Comparison of ENCODE assay signal across 13 cellular contexts in genomic region chr2:163401481-163401880, GRCh38.
DNase-seq lines count a peak whose midpoint lies in the region; ATAC-seq, FAIRE-seq and TF ChIP-seq lines count a peak whose summit lies in the region.
"Had no signal": no experiment of that assay in that cellular context is flagged by ENCODE, and none has a peak within 500 bp of the region (broad histone marks: within the 10 kb centered on the region; RNA-seq: fewer than 3 reads in every experiment).

No MANE protein-coding gene starts in this region.

- intact Hi-C loops in right cardiac atrium (cut with DNase I), result no loop called here
- intact Hi-C loops in Right ventricle myocardium inferior (cut with DNase I), result no loop called here
- intact Hi-C loops in colonic mucosa (cut with DNase I), result no loop called here

- no peak for FAIRE-seq in urothelium cell line (lab: Jason Lieb, UNC)

- no peak overlapping the region for H3K4me3 ChIP-seq in right cardiac atrium (ENCODE audit: low read length)
- H3K4me3 ChIP-seq in adipocyte (ENCODE audit: low read length), result no peak overlapping the region
- H3K4me3 ChIP-seq in fibroblast of pulmonary artery (replicated peaks; ENCODE audit: low read depth, low read length), result no peak overlapping the region
- H3K4me3 ChIP-seq in colonic mucosa, result no peak overlapping the region
- H3K4me3 ChIP-seq: ovary had no signal

- H3K27me3 ChIP-seq in right cardiac atrium (ENCODE audit: control insufficient read depth, insufficient read depth), result no peaks in the 10 kb centered on the region
- no peaks in the 10 kb centered on the region for H3K27me3 ChIP-seq in adipocyte (replicated peaks; ENCODE audit: control insufficient read depth, insufficient read depth, low read length)
- H3K27me3 ChIP-seq in colonic mucosa, result no peaks in the 10 kb centered on the region
- H3K27me3 ChIP-seq: ovary had no signal

- peak in 2 of 3 donors; percentile 26 to 35 for DNase-seq in right cardiac atrium
- no peak for DNase-seq in Right ventricle myocardium inferior (ENCODE audit: missing footprints)
- DNase-seq in adipocyte (ENCODE audit: low read depth), result peak; percentile 5
- peak; percentile 67 for DNase-seq in fibroblast of pulmonary artery (ENCODE audit: low read depth)
- DNase-seq in urothelium cell line (ENCODE audit: low spot score), result peak; percentile 25
- DNase-seq in colonic mucosa, result no peak
- DNase-seq: activated naive CD4-positive, alpha-beta T cell treated with anti-CD3 and anti-CD28 coated beads for 36 hours; NCI-H1417; NCI-H345; WERI-Rb-1 had no signal

- H3K9ac ChIP-seq in adipocyte (ENCODE audit: low read length) (no peak overlapping the region), colonic mucosa (ENCODE audit: low read depth in 2 of 2, low read length in 2 of 2) (no peak overlapping the region)

- H3K9me3 ChIP-seq in right cardiac atrium (ENCODE audit: control insufficient read depth, low read length) (no peaks in the 10 kb centered on the region), adipocyte (ENCODE audit: control insufficient read depth, low read length) (no peaks in the 10 kb centered on the region), colonic mucosa (no peaks in the 10 kb centered on the region)
- H3K9me3 ChIP-seq: ovary had no signal

- ATAC-seq in right cardiac atrium (no peak), Right ventricle myocardium inferior (no peak), HG02763 (IDR thresholded peaks at IDR 0.05; ENCODE audit: unreplicated experiment) (no peak), HG02798 (IDR thresholded peaks at IDR 0.05; ENCODE audit: poor library complexity, unreplicated experiment) (no peak)

- TF ChIP-seq CTCF in fibroblast of pulmonary artery (IDR thresholded peaks at IDR 0.05; ENCODE audit: low read length, missing control alignments) (no peak), colonic mucosa (IDR thresholded peaks at IDR 0.05) (no peak)

- H3K36me3 ChIP-seq in adipocyte (ENCODE audit: control insufficient read depth, insufficient read depth, low read length, severe bottlenecking), result no peaks in the 10 kb centered on the region
- H3K36me3 ChIP-seq in colonic mucosa, result no peaks in the 10 kb centered on the region
- H3K36me3 ChIP-seq: ovary, WERI-Rb-1 had no signal

- H3K27ac ChIP-seq in right cardiac atrium (ENCODE audit: low read length) (no peak overlapping the region), colonic mucosa (no peak overlapping the region)
- H3K27ac ChIP-seq: ovary, WERI-Rb-1 had no signal

- H3K4me1 ChIP-seq in right cardiac atrium (ENCODE audit: control insufficient read depth, insufficient read depth, low read length), result no peaks in the 10 kb centered on the region
- H3K4me1 ChIP-seq in adipocyte (ENCODE audit: control insufficient read depth, insufficient read depth, low read length), result peaks cover 4% of the 10 kb centered on the region
- H3K4me1 ChIP-seq in colonic mucosa, result no peaks in the 10 kb centered on the region

- 58% methylated on average over 3 of the region's 3 CpGs for WGBS in right cardiac atrium

Comparison
In these comparisons a context has a peak if more than half of its experiments do, and no peak if none do; other contexts are left out.
1. DNase-seq: peak in right cardiac atrium (2 of 3), adipocyte (single experiment), fibroblast of pulmonary artery (single experiment) and urothelium cell line (single experiment); none in Right ventricle myocardium inferior (single experiment) and colonic mucosa (single experiment).